Comparison of ENCODE assay signal across 1 cellular context in the genomic region with DNA sequence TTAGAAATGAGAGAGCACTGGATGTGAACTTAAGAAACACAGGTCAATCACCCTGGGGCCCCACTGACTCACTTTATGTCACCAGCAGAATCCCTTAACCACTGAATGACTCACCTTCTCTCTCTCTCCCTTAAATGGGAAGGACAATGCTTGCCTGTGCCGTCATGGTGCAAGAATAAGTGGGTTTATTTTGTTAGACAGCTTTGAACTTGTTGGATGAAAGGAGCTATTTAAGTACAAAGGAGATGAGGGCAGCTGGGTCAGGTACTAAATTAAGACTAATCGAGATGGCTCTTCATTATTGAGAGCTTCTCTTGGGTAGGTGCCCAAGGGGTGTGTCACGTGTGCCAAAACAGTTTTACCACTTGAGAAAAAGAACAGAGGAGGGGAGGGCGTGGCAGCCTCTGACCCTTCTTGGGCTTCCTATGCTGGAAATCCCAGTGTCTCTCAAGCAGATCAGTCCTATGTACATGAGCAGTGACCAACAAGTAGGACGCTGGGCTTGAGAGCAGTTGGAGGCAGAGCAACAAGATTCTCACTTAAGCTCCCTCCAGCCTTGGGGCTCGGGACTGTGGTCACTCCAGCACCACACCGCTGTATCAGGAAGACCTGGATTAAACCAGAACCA.
TF ChIP-seq lines count a peak whose summit lies in the region.

No MANE protein-coding gene starts in this region.

TF ChIP-seq in HCT116, 20 proteins besides CTCF, POLR2A, EP300 and RAD21:
- peak; percentile 60 for TF ChIP-seq POLR2AphosphoS5 (IDR thresholded peaks at IDR 0.05; ENCODE audit: low read depth, low read length)
- TF ChIP-seq TCF7L2 (IDR thresholded peaks at IDR 0.05; ENCODE audit: borderline replicate concordance, extremely low read depth, insufficient read depth, insufficient read length), result peak; percentile 100
- no peak for TF ChIP-seq ZFX (IDR thresholded peaks at IDR 0.05)
- TF ChIP-seq, protein P1, sequence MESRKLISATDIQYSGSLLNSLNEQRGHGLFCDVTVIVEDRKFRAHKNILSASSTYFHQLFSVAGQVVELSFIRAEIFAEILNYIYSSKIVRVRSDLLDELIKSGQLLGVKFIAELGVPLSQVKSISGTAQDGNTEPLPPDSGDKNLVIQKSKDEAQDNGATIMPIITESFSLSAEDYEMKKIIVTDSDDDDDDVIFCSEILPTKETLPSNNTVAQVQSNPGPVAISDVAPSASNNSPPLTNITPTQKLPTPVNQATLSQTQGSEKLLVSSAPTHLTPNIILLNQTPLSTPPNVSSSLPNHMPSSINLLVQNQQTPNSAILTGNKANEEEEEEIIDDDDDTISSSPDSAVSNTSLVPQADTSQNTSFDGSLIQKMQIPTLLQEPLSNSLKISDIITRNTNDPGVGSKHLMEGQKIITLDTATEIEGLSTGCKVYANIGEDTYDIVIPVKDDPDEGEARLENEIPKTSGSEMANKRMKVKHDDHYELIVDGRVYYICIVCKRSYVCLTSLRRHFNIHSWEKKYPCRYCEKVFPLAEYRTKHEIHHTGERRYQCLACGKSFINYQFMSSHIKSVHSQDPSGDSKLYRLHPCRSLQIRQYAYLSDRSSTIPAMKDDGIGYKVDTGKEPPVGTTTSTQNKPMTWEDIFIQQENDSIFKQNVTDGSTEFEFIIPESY (IDR thresholded peaks at IDR 0.05; ENCODE audit: extremely low read depth, insufficient replicate concordance, low read length), result no peak
- peak; percentile 100 for TF ChIP-seq JUND (IDR thresholded peaks at IDR 0.05)
- no peak for TF ChIP-seq EZH2 (IDR thresholded peaks at IDR 0.05)
- TF ChIP-seq SRF (IDR thresholded peaks at IDR 0.05; ENCODE audit: low read depth), result peak; percentile 100
- TF ChIP-seq, protein P2, sequence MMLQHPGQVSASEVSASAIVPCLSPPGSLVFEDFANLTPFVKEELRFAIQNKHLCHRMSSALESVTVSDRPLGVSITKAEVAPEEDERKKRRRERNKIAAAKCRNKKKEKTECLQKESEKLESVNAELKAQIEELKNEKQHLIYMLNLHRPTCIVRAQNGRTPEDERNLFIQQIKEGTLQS (IDR thresholded peaks at IDR 0.05), result no peak; the same call in 1 of the 2 replicates
- peak; percentile 100 for TF ChIP-seq FOSL1 (IDR thresholded peaks at IDR 0.05; ENCODE audit: low read depth)
- TF ChIP-seq CEBPB (IDR thresholded peaks at IDR 0.05; ENCODE audit: low read depth), result peak; percentile 98
- TF ChIP-seq EGR1 (IDR thresholded peaks at IDR 0.05; ENCODE audit: low read depth), result peak; percentile 70
- TF ChIP-seq, protein P3, sequence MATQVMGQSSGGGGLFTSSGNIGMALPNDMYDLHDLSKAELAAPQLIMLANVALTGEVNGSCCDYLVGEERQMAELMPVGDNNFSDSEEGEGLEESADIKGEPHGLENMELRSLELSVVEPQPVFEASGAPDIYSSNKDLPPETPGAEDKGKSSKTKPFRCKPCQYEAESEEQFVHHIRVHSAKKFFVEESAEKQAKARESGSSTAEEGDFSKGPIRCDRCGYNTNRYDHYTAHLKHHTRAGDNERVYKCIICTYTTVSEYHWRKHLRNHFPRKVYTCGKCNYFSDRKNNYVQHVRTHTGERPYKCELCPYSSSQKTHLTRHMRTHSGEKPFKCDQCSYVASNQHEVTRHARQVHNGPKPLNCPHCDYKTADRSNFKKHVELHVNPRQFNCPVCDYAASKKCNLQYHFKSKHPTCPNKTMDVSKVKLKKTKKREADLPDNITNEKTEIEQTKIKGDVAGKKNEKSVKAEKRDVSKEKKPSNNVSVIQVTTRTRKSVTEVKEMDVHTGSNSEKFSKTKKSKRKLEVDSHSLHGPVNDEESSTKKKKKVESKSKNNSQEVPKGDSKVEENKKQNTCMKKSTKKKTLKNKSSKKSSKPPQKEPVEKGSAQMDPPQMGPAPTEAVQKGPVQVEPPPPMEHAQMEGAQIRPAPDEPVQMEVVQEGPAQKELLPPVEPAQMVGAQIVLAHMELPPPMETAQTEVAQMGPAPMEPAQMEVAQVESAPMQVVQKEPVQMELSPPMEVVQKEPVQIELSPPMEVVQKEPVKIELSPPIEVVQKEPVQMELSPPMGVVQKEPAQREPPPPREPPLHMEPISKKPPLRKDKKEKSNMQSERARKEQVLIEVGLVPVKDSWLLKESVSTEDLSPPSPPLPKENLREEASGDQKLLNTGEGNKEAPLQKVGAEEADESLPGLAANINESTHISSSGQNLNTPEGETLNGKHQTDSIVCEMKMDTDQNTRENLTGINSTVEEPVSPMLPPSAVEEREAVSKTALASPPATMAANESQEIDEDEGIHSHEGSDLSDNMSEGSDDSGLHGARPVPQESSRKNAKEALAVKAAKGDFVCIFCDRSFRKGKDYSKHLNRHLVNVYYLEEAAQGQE (IDR thresholded peaks at IDR 0.05; ENCODE audit: low read depth), result no peak
- TF ChIP-seq ZNF274 (IDR thresholded peaks at IDR 0.05; ENCODE audit: low read depth, low read length), result no peak
- no peak for TF ChIP-seq EZH2phosphoT487 (IDR thresholded peaks at IDR 0.05; ENCODE audit: borderline replicate concordance)
- TF ChIP-seq SP1 (IDR thresholded peaks at IDR 0.05; ENCODE audit: low read depth), result peak; percentile 100
- TF ChIP-seq, protein P4, sequence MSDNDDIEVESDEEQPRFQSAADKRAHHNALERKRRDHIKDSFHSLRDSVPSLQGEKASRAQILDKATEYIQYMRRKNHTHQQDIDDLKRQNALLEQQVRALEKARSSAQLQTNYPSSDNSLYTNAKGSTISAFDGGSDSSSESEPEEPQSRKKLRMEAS (IDR thresholded peaks at IDR 0.05), result peak; percentile 81
- no peak for TF ChIP-seq ELF1 (IDR thresholded peaks at IDR 0.05; ENCODE audit: borderline replicate concordance, low read depth)
- peak; percentile 93; the same call in 1 of the 2 replicates for TF ChIP-seq CBX3 (IDR thresholded peaks at IDR 0.05; ENCODE audit: low read depth)
- TF ChIP-seq SIN3A (IDR thresholded peaks at IDR 0.05; ENCODE audit: low read depth), result peak; percentile 94; the same call in 1 of the 2 replicates
- peak; percentile 62 for TF ChIP-seq YY1 (IDR thresholded peaks at IDR 0.05; ENCODE audit: extremely low read depth, insufficient replicate concordance, low read depth, low read length)
